12 cellular contexts compared by ENCODE assay signal in genomic region chr2:205496370-205496769, GRCh38.
"Had no signal": no experiment of that assay in that cellular context is flagged by ENCODE, and none has a peak within 500 bp of the region (broad histone marks: within the 10 kb centered on the region; RNA-seq: fewer than 3 reads in every experiment).

No MANE protein-coding gene starts in this region.

- H3K27ac ChIP-seq: adrenal gland, foreskin keratinocyte, thyroid gland, vagina had no signal

- H3K36me3 ChIP-seq: adrenal gland, thyroid gland, vagina had no signal

- H3K9me3 ChIP-seq: adrenal gland, thyroid gland, vagina had no signal

- H3K4me3 ChIP-seq: adrenal gland, thyroid gland, vagina had no signal

- H3K27me3 ChIP-seq: adrenal gland, foreskin keratinocyte, thyroid gland, vagina had no signal

- H3K4me1 ChIP-seq: adrenal gland, foreskin keratinocyte, vagina had no signal

- ATAC-seq: foreskin keratinocyte, left colon, T-helper 17 cell had no signal

- DNase-seq: activated B cell treated with CpG ODN at 0.5 μM for 24 hours; activated CD4-positive, alpha-beta T cell treated with anti-CD3 and anti-CD28 coated beads, Interleukin-2, amount 10 ng/mL, durations not matched to agents 7 days and 5 days; activated naive CD4-positive, alpha-beta T cell treated with anti-CD3 and anti-CD28 coated beads, Interleukin-2, amount 10 ng/mL, durations not matched to agents 7 days and 5 days; adrenal gland; cerebellar nuclear complex; dermis blood vessel endothelial cell; foreskin keratinocyte; left colon; mammary epithelial cell; T-helper 17 cell; thyroid gland had no signal
